ENCODE assay signal across 8 cellular contexts in the genomic region with DNA sequence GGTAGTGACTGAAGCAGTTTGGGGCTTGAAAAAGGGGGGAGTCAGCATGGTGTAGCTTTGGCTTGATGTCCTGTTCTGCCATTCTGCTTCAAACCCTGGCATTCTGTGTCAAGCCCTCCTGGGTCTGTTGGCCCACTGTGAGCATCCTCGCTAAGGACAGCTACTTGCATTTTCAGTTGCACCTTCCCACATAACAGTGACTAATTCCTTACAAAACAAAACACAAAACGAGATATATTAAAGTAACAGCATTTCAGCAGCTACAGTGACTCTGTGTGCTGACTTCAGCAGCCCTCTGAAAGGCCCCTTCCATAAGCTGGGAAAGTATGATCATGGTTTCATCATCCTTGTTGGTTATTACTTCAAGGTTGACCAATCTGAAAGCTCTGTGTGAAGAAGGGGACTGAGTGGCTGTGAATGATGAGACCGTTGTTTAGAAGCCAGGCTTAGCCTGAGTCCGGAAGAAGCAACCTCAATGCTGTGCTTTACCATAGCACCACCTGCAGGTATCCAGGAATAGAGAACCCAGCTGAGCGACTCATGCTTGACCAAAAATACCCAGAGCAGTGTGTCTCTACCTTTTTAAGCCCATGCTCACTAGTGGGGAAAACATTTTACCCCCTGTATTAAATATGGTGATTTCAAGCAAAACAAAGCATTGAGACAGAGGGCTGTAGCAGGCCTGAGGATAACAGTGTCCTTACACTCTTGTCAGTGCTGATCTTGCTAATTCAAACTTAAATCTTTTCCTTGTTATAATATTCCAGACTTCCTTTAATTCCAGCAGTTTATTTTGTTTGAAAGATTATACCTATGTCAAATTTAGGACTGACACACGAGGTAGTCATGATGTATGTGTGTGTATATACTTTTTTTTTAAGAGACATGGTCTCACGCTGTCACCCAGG. TPM values are rescaled to one million over a fixed set of nuclear protein-coding genes. Genes with fewer than 3 reads are reported as not detected.
DNase-seq lines count a peak whose midpoint lies in the region; ATAC-seq and TF ChIP-seq lines count a peak whose summit lies in the region.

No MANE protein-coding gene starts in this region.

- H3K36me3 Mint-ChIP-seq in MCF 10A (ENCODE audit: insufficient read depth, unreplicated experiment): no peaks in the 10 kb centered on the region

- no peaks in the 10 kb centered on the region for H3K27me3 ChIP-seq in RWPE2 (ENCODE audit: insufficient read depth, poor library complexity, severe bottlenecking)

- DNase-seq in DMS153 treated with DMSO at 0.1 percent for 48 hours (lab: John Stamatoyannopoulos, UW; ENCODE audit: unreplicated experiment): peak; percentile 1
- DNase-seq in DMS153 (lab: John Stamatoyannopoulos, UW): no peak
- no peak for DNase-seq in RWPE2 (ENCODE audit: low spot score)
- peak; percentile 76 for DNase-seq in MCF 10A (ENCODE audit: unreplicated experiment)
- peak; percentile 60 for DNase-seq in inferior parietal cortex (ENCODE audit: extremely low spot score)
- DNase-seq in stimulated activated CD4-positive, alpha-beta T cell treated with anti-CD3 and anti-CD28 coated beads, TNF-alpha, amount 100 ng/mL, for 48 hours (ENCODE audit: low read depth in 3 of 3): peak; percentile 4 to 19 (median 6)

- H3K9me3 ChIP-seq in RWPE2 (ENCODE audit: severe bottlenecking): no peaks in the 10 kb centered on the region

- no peak overlapping the region for H3K27ac Mint-ChIP-seq in MCF 10A (ENCODE audit: low read depth, unreplicated experiment)

- no TSS peak for BruUV-seq in MCF 10A (replicated peaks; lab: Mats Ljungman, UMichigan)

- no peaks in the 10 kb centered on the region; the same call in 1 of the 2 replicates for H3K36me3 ChIP-seq in RWPE2 (ENCODE audit: low read depth)

- intact Hi-C loops in MCF 10A (cut with micrococcal nuclease): loop anchor here (1.0 kb wide), 1 partner anchor 171 kb away; no protein-coding TSS in a partner anchor

- CTCF ChIA-PET in MCF 10A (lab: Yijun Ruan, JAX): interaction anchor here (0.6 to 3.9 kb wide), 25 partner anchors 8 to 491 kb away, joined by 3 to 61 read pairs (median 3); partner anchors contain the start of gene TCTN3

- no peaks in the 10 kb centered on the region for H3K9me3 Mint-ChIP-seq in MCF 10A (ENCODE audit: unreplicated experiment)

- peak; percentile 83 for ATAC-seq in GM19467 (IDR thresholded peaks at IDR 0.05; ENCODE audit: unreplicated experiment)
- ATAC-seq in HG03457 (IDR thresholded peaks at IDR 0.05; ENCODE audit: unreplicated experiment): peak; percentile 79
- peak; percentile 87 for ATAC-seq in RWPE2 (ENCODE audit: low read depth)

- TF ChIP-seq CTCF in RWPE2 (IDR thresholded peaks at IDR 0.05; ENCODE audit: poor library complexity, severe bottlenecking) (peak; percentile 69), MCF 10A (IDR thresholded peaks at IDR 0.05; ENCODE audit: unreplicated experiment) (peak; percentile 29)

- no peak overlapping the region for H3K4me3 Mint-ChIP-seq in MCF 10A (ENCODE audit: unreplicated experiment)

- H3K4me1 Mint-ChIP-seq in MCF 10A (ENCODE audit: insufficient read depth, unreplicated experiment): peaks cover 4% of the 10 kb centered on the region

- no peak overlapping the region for H3K27ac ChIP-seq in RWPE2 (ENCODE audit: poor library complexity, severe bottlenecking)

- H3K27me3 Mint-ChIP-seq in MCF 10A (ENCODE audit: insufficient read depth, unreplicated experiment): no peaks in the 10 kb centered on the region

- H3K4me3 ChIP-seq in RWPE2 (ENCODE audit: severe bottlenecking): no peak overlapping the region

- POLR2A ChIA-PET in MCF 10A (lab: Yijun Ruan, JAX): interaction anchor here (1.1 to 2.1 kb wide), 2 partner anchors 42 to 172 kb away, joined by 3 to 20 read pairs; partner anchors contain the start of gene TCTN3

- no peaks in the 10 kb centered on the region for H3K4me1 ChIP-seq in RWPE2 (ENCODE audit: insufficient read depth, poor library complexity, severe bottlenecking)

RNA-seq across cellular contexts. Expression of gene CC2D2B, which starts 42.6 kb away (rescaled TPM):
- not detected in 2 replicates for total RNA-seq in MCF 10A (2022)

Comparison
In these comparisons a context has a peak if more than half of its experiments do, and no peak if none do; other contexts are left out.
1. DNase-seq: peak in DMS153 treated with DMSO at 0.1 percent for 48 hours (single experiment), MCF 10A (single experiment), inferior parietal cortex (single experiment) and stimulated activated CD4-positive, alpha-beta T cell treated with anti-CD3 and anti-CD28 coated beads, TNF-alpha, amount 100 ng/mL, for 48 hours (3 of 3); none in DMS153 (single experiment) and RWPE2 (single experiment).
2. Peak in every context shown above with its lines, with median percentiles within 50 percentile points of each other: ATAC-seq.